In the genomic region with DNA sequence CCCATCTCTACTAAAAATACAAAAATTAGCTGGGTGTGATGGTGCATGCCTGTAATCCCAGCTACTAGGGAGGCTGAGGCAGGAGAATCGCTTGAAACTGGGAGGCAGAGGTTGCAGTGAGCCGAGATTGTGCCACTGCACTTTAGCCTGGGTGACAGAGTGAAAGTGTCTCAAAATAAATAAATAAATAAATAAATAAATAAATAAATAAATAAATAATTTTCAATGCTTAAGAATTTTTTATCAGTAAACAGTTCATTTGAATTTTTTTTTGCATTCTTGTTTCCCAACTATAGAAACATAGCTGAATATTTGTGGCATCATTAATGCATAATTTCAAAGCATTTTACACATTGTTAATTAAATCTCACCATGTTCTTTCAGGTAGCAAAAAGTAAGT, we compare ENCODE assay signal across 7 cellular contexts. TPM values are rescaled to one million over a fixed set of nuclear protein-coding genes. Genes with fewer than 3 reads are reported as not detected.
DNase-seq lines count a peak whose midpoint lies in the region; ATAC-seq, FAIRE-seq and TF ChIP-seq lines count a peak whose summit lies in the region.
"Not testable (repeated sequence)": the region's sequence is repeated elsewhere in the genome, so short reads cannot be mapped to it uniquely, and the experiment has no call there.

No MANE protein-coding gene starts in this region.

- intact Hi-C loops in CD4-positive, alpha-beta T cell (cut with DNase I, micrococcal nuclease); CD8-positive, alpha-beta T cell (cut with DNase I, micrococcal nuclease): not testable (repeated sequence)

- not testable (repeated sequence) for H3K27me3 ChIP-seq in CD4-positive, alpha-beta T cell (ENCODE audit: control insufficient read depth, insufficient read depth, low read length); CD8-positive, alpha-beta T cell (ENCODE audit: insufficient read depth, low read length)

- H3K36me3 ChIP-seq in CD8-positive, alpha-beta T cell (ENCODE audit: insufficient read depth, low read length): not testable (repeated sequence)

- H3K36me3 Mint-ChIP-seq in CD4-positive, alpha-beta T cell (ENCODE audit: low read depth): peaks cover 26% of the 10 kb centered on the region
- peaks cover 27% of the 10 kb centered on the region for H3K36me3 Mint-ChIP-seq in CD8-positive, alpha-beta T cell
- peaks cover 16% of the 10 kb centered on the region for H3K36me3 Mint-ChIP-seq in T-cell
- not testable (repeated sequence) for H3K36me3 Mint-ChIP-seq in activated naive CD4-positive, alpha-beta T cell treated with anti-CD3 and anti-CD28 coated beads, Interleukin-2, amount 50 U/mL, for 24 hours; immature natural killer cell

- H3K4me1 ChIP-seq in A549: not testable (repeated sequence)
- H3K4me1 ChIP-seq in CD8-positive, alpha-beta T cell (ENCODE audit: insufficient read depth, low read length): peaks cover 59% of the 10 kb centered on the region

- TF ChIP-seq EP300 in A549 (IDR thresholded peaks at IDR 0.05): not testable (repeated sequence)

- H3K27me3 Mint-ChIP-seq in CD4-positive, alpha-beta T cell; CD8-positive, alpha-beta T cell (ENCODE audit: low read depth); T-cell; activated naive CD4-positive, alpha-beta T cell treated with anti-CD3 and anti-CD28 coated beads, Interleukin-2, amount 50 U/mL, for 24 hours; immature natural killer cell (ENCODE audit: low read depth in 3 of 3): not testable (repeated sequence)

- not testable (repeated sequence) for H3K4me3 Mint-ChIP-seq in CD4-positive, alpha-beta T cell; CD8-positive, alpha-beta T cell; T-cell; activated naive CD4-positive, alpha-beta T cell treated with anti-CD3 and anti-CD28 coated beads, Interleukin-2, amount 50 U/mL, for 24 hours; immature natural killer cell

- not testable (repeated sequence) for ATAC-seq in A549; CD4-positive, alpha-beta T cell (ENCODE audit: poor library complexity); CD8-positive, alpha-beta T cell; T-cell (replicated peaks in 1 of 4)

- not testable (repeated sequence) for TF ChIP-seq CTCF in A549 (IDR thresholded peaks at IDR 0.05); CD4-positive, alpha-beta T cell (IDR thresholded peaks at IDR 0.05); CD8-positive, alpha-beta T cell (IDR thresholded peaks at IDR 0.05)

- not testable (repeated sequence) for DNase-seq in A549 (ENCODE audit: low read depth in 1 of 2, low spot score in 1 of 2); CD4-positive, alpha-beta T cell; CD8-positive, alpha-beta T cell; T-cell; immature natural killer cell
- DNase-seq in activated CD8-positive, alpha-beta memory T cell treated with anti-CD3 and anti-CD28 coated beads for 24 hours: peak; percentile 35

- TF ChIP-seq POLR2A in A549 (IDR thresholded peaks at IDR 0.05; ENCODE audit: low read length): not testable (repeated sequence)

- POLR2A ChIA-PET in A549 (lab: Yijun Ruan, JAX): not testable (repeated sequence)
- POLR2A ChIA-PET in CD4-positive, alpha-beta T cell (lab: Charles Lee): interaction anchor here (0.8 kb wide), 1 partner anchor 19 kb away, joined by 3 read pairs; no protein-coding TSS in a partner anchor
- POLR2A ChIA-PET in CD8-positive, alpha-beta T cell (lab: Charles Lee): interaction anchor here (1.0 to 9.0 kb wide), 2 partner anchors 12 to 20 kb away, joined by 4 to 59 read pairs; partner anchors contain the start of gene PIK3R1
- POLR2A ChIA-PET in T-cell (lab: Charles Lee): interaction anchor here in 1 of 2 donors (0.7 to 1.0 kb wide), 2 partner anchors 18 to 19 kb away, joined by 3 to 6 read pairs; partner anchors contain the start of gene PIK3R1

- H3K4me3 ChIP-seq in A549; CD8-positive, alpha-beta T cell (ENCODE audit: low read depth, low read length): not testable (repeated sequence)

- not testable (repeated sequence) for H3K9me3 Mint-ChIP-seq in CD4-positive, alpha-beta T cell; CD8-positive, alpha-beta T cell; T-cell; activated naive CD4-positive, alpha-beta T cell treated with anti-CD3 and anti-CD28 coated beads, Interleukin-2, amount 50 U/mL, for 24 hours; immature natural killer cell

- H3K27ac ChIP-seq in A549; CD4-positive, alpha-beta T cell (ENCODE audit: low read depth, low read length); CD8-positive, alpha-beta T cell (ENCODE audit: low read depth, low read length): not testable (repeated sequence)

- peaks cover 93% of the 10 kb centered on the region for H3K4me1 Mint-ChIP-seq in CD4-positive, alpha-beta T cell (ENCODE audit: low read depth)
- H3K4me1 Mint-ChIP-seq in CD8-positive, alpha-beta T cell (ENCODE audit: low read depth): peaks cover 87% of the 10 kb centered on the region
- peaks cover 79 to 86% (median 83%) of the 10 kb centered on the region in 3 donors for H3K4me1 Mint-ChIP-seq in T-cell
- peaks cover 87% of the 10 kb centered on the region for H3K4me1 Mint-ChIP-seq in activated naive CD4-positive, alpha-beta T cell treated with anti-CD3 and anti-CD28 coated beads, Interleukin-2, amount 50 U/mL, for 24 hours
- H3K4me1 Mint-ChIP-seq in immature natural killer cell: peaks cover 76 to 95% of the 10 kb centered on the region in 2 donors

- 85% methylated on average over 2 of the region's 2 CpGs for WGBS in A549 (ENCODE audit: missing lambda C conversion rate)

- not testable (repeated sequence) for H3K4me2 ChIP-seq in A549

- not testable (repeated sequence) for FAIRE-seq in A549 (lab: Jason Lieb, UNC)

- H3K27ac Mint-ChIP-seq in CD4-positive, alpha-beta T cell: peak overlapping the region; percentile 90
- H3K27ac Mint-ChIP-seq in CD8-positive, alpha-beta T cell: peak overlapping the region; percentile 55
- H3K27ac Mint-ChIP-seq in T-cell: peak overlapping the region; percentile 15 to 68
- H3K27ac Mint-ChIP-seq in activated naive CD4-positive, alpha-beta T cell treated with anti-CD3 and anti-CD28 coated beads, Interleukin-2, amount 50 U/mL, for 24 hours: peak overlapping the region; percentile 10
- H3K27ac Mint-ChIP-seq in immature natural killer cell: peak overlapping the region in 4 of 6 donors; percentile 25 to 91 (median 50)

- TF ChIP-seq RAD21 in A549 (conservative IDR thresholded peaks at IDR 0.05 in 1 of 2, IDR thresholded peaks at IDR 0.05 in 1 of 2): not testable (repeated sequence)

- CTCF ChIA-PET in A549 (lab: Yijun Ruan, JAX): interaction anchor here (1.0 to 1.5 kb wide), 2 partner anchors 11 to 15 kb away, joined by 3 to 4 read pairs; no protein-coding TSS in a partner anchor
- CTCF ChIA-PET in CD4-positive, alpha-beta T cell (lab: Charles Lee): interaction anchor here (1.5 kb wide), 1 partner anchor 17 kb away, joined by 4 read pairs; no protein-coding TSS in a partner anchor
- CTCF ChIA-PET in CD8-positive, alpha-beta T cell (lab: Charles Lee): interaction anchor here (1.0 to 1.4 kb wide), 3 partner anchors 11 to 19 kb away, joined by 3 read pairs; partner anchors contain the start of gene PIK3R1
- CTCF ChIA-PET in T-cell (lab: Charles Lee): interaction anchor here in 1 of 2 donors (1.0 to 1.7 kb wide), 3 partner anchors 18 to 51 kb away, joined by 3 to 7 read pairs (median 7); no protein-coding TSS in a partner anchor

- not testable (repeated sequence) for H3K9me3 ChIP-seq in A549; CD4-positive, alpha-beta T cell (ENCODE audit: control insufficient read depth, low read length); CD8-positive, alpha-beta T cell (ENCODE audit: low read length)

TF ChIP-seq in A549, 52 proteins besides CTCF, POLR2A, EP300 and RAD21:
- TF ChIP-seq ZC3H11A (IDR thresholded peaks at IDR 0.05): peak; percentile 82

RNA-seq across cellular contexts. Expression of gene PIK3R1, which starts 19.7 kb away (rescaled TPM):
- polyA plus RNA-seq in A549 (2011; rRNA removed): 5.7 and 8.8 TPM in 2 replicates
- 1.2 and 1.4 TPM in 2 replicates for polyA plus RNA-seq in A549 (2012; cell fraction: cytosol; rRNA removed)
- polyA plus RNA-seq in A549 (2012; cell fraction: nucleus; rRNA removed): 0.86 and 1.9 TPM in 2 replicates
- polyA plus RNA-seq in A549 (2017; fragmentation: RNase III; extraction: RNeasy Plus Mini Kit Qiagen cat#74134 plus additional on column Dnase treatment): 5.5 to 6.0 TPM (median 5.7 TPM) in 3 replicates
- polyA minus RNA-seq in A549 (2011; rRNA and poly(A)+ RNA removed): 10.2 and 16.1 TPM in 2 replicates
- total RNA-seq in CD4-positive, alpha-beta T cell: 100 to 1,000 TPM; 455 to 459 TPM
- 100 to 1,000 TPM; 461 to 470 TPM for total RNA-seq in CD8-positive, alpha-beta T cell
- total RNA-seq in T-cell: 100 to 1,000 TPM in 3 of 5 donors, 10 to 100 TPM in 2; 83.7 to 370 (median 105) TPM
- 10 to 100 TPM; 62.7 to 80.0 (median 66.8) TPM for polyA plus RNA-seq in immature natural killer cell

Comparison
In these comparisons a context has a peak if more than half of its experiments do, and no peak if none do; other contexts are left out.
1. H3K27ac Mint-ChIP-seq: peak in every context shown above with its lines; median percentile 90 in CD4-positive, alpha-beta T cell; 55 in CD8-positive, alpha-beta T cell; 50 in immature natural killer cell; 42 in T-cell; 10 in activated naive CD4-positive, alpha-beta T cell treated with anti-CD3 and anti-CD28 coated beads, Interleukin-2, amount 50 U/mL, for 24 hours.